In the genomic region with DNA sequence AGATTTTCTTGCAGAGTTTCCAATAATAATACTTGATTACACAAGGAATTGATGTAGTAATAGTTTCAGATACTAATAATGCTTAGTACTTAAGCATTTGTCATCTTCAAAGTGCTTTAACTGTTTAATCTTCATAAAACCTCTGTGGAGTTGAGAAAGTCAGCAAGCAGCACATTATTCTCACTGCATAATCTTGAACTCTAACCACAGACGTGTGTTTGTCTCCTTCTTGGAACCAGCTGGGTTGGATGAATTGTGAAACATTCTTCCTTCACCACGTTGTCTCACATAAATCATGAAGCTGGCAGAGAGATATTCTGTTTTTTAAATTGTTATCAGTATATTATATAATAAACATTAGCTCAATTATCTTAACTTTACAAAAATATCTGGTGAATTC, we compare ENCODE assay signal across 15 cellular contexts.
DNase-seq lines count a peak whose midpoint lies in the region; ATAC-seq lines count a peak whose summit lies in the region.
"Had no signal": no experiment of that assay in that cellular context is flagged by ENCODE, and none has a peak within 500 bp of the region (broad histone marks: within the 10 kb centered on the region; RNA-seq: fewer than 3 reads in every experiment).

No MANE protein-coding gene starts in this region.

- no peak overlapping the region for H3K27ac ChIP-seq in epithelial cell of prostate
- H3K27ac ChIP-seq: KMS-11 had no signal

- ATAC-seq in GM18861 (IDR thresholded peaks at IDR 0.05; ENCODE audit: unreplicated experiment) = no peak

- DNase-seq in Ammon's horn (ENCODE audit: low spot score) (peak; percentile 6), MV-4-11 (lab: John Stamatoyannopoulos, UW) (peak; percentile 69), epithelial cell of prostate (ENCODE audit: low read depth, low spot score) (peak; percentile 10), putamen (ENCODE audit: low spot score) (peak; percentile 7), NCI-H2029 (lab: John Stamatoyannopoulos, UW) (no peak), nucleus accumbens (lab: John Stamatoyannopoulos, UW) (no peak)
- DNase-seq: EL, HFFc6, NCI-H1092 treated with DMSO at 0.1 percent for 48 hours, NCI-H1694 treated with DMSO at 0.1 percent for 48 hours, NCI-H446, NCI-H69, Right ventricle myocardium superior had no signal

Comparison
In these comparisons a context has a peak if more than half of its experiments do, and no peak if none do; other contexts are left out.
1. DNase-seq: peak in Ammon's horn (single experiment), MV-4-11 (single experiment), epithelial cell of prostate (single experiment) and putamen (single experiment); none in NCI-H2029 (single experiment) and nucleus accumbens (0 of 56).